In the genomic region with DNA sequence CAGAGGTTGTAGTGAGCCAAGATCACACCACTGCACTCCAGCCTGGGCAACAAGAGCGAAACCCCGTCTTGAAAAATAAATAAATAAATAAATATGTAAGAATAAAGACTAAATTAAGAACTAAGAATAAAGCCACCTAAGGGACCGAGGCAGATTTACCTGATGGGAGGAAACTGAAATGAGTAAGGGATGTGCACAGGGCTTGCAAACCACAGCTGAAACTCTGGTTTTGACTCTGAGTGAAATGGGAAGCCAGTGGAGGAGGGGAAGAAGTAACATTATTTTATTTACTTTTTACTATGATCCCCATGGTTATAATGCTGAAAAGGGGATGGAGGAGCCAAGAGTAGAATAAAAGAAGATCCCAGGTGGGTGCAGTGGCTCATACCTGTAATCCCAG, we compare ENCODE assay signal across 14 cellular contexts.
A peak's percentile ranks its signal among the peaks of the same experiment; 100 is the strongest.
DNase-seq lines count a peak whose midpoint lies in the region; ATAC-seq and TF ChIP-seq lines count a peak whose summit lies in the region.
"Had no signal": no experiment of that assay in that cellular context is flagged by ENCODE, and none has a peak within 500 bp of the region (broad histone marks: within the 10 kb centered on the region; RNA-seq: fewer than 3 reads in every experiment).

No MANE protein-coding gene starts in this region.

- H3K36me3 ChIP-seq in stomach = no peaks in the 10 kb centered on the region
- H3K36me3 ChIP-seq: left ventricle myocardium inferior had no signal

- H3K4me3 ChIP-seq in stomach = no peak overlapping the region
- H3K4me3 ChIP-seq: BLaER1 treated with 17β-estradiol and CSF1 and Interleukin-3, amounts not matched to agents 10 nM and 100 nM; left ventricle myocardium inferior had no signal

- no peaks in the 10 kb centered on the region for H3K9me3 ChIP-seq in stomach
- H3K9me3 ChIP-seq: left ventricle myocardium inferior had no signal

- H3K27ac Mint-ChIP-seq in endothelial cell (ENCODE audit: unreplicated experiment) = no peak overlapping the region
- H3K27ac Mint-ChIP-seq: activated B cell treated with CpG ODN at 0.5 μM for 24 hours had no signal

- intact Hi-C loops in stomach (cut with DNase I; ENCODE audit: low total_unique reads) = no loop called here

- peak; percentile 94 for ATAC-seq in GM18505 (IDR thresholded peaks at IDR 0.05; ENCODE audit: unreplicated experiment)
- ATAC-seq in GM19438 (IDR thresholded peaks at IDR 0.05; ENCODE audit: low read depth, unreplicated experiment) = peak; percentile 83
- ATAC-seq in HG02759 (IDR thresholded peaks at IDR 0.05; ENCODE audit: unreplicated experiment) = peak; percentile 83
- peak; percentile 80 for ATAC-seq in HG03521 (IDR thresholded peaks at IDR 0.05; ENCODE audit: unreplicated experiment)
- ATAC-seq in GM18861 (IDR thresholded peaks at IDR 0.05; ENCODE audit: unreplicated experiment) = no peak

- DNase-seq in stomach (no peak), endothelial cell (ENCODE audit: low spot score) (no peak)
- no peak for DNase-seq in stimulated activated CD4-positive, alpha-beta T cell treated with anti-CD3 and anti-CD28 coated beads, Interleukin-2, amount 100 ng/mL, for 24 hours
- DNase-seq: activated B cell treated with CpG ODN at 0.5 μM for 24 hours, head of caudate nucleus, left ventricle myocardium inferior, NCI-H1436 treated with DMSO at 0.1 percent for 48 hours had no signal

- H3K36me3 Mint-ChIP-seq in endothelial cell (ENCODE audit: low read depth, unreplicated experiment) = no peaks in the 10 kb centered on the region

- 85 to 91% (median 89%) methylated on average over 3 of the region's 3 CpGs for WGBS in stomach, 5 donors

- no peak overlapping the region for H3K27ac ChIP-seq in stomach
- H3K27ac ChIP-seq: BLaER1 treated with 17β-estradiol and CSF1 and Interleukin-3, amounts not matched to agents 10 nM and 100 nM; left ventricle myocardium inferior had no signal

- no peak for TF ChIP-seq CTCF in stomach (IDR thresholded peaks at IDR 0.05)
- no peak for TF ChIP-seq CTCF in endothelial cell (IDR thresholded peaks at IDR 0.05; ENCODE audit: unreplicated experiment)

- TF ChIP-seq EP300 in stomach (IDR thresholded peaks at IDR 0.05) = no peak

- no peaks in the 10 kb centered on the region for H3K27me3 Mint-ChIP-seq in endothelial cell (ENCODE audit: unreplicated experiment)

- H3K4me3 Mint-ChIP-seq in endothelial cell (ENCODE audit: unreplicated experiment) = no peak overlapping the region
- H3K4me3 Mint-ChIP-seq: activated B cell treated with CpG ODN at 0.5 μM for 24 hours, neural crest cell had no signal

- no peaks in the 10 kb centered on the region for H3K4me1 Mint-ChIP-seq in endothelial cell (ENCODE audit: unreplicated experiment)
- H3K4me1 Mint-ChIP-seq: activated B cell treated with CpG ODN at 0.5 μM for 24 hours, neural crest cell had no signal

- TF ChIP-seq POLR2A in GM18505 (IDR thresholded peaks at IDR 0.05; ENCODE audit: borderline replicate concordance, extremely low read depth, insufficient read depth, insufficient read length) (no peak), stomach (IDR thresholded peaks at IDR 0.05) (no peak)

- H3K27me3 ChIP-seq in stomach = no peaks in the 10 kb centered on the region
- H3K27me3 ChIP-seq: BLaER1 treated with 17β-estradiol and CSF1 and Interleukin-3, amounts not matched to agents 10 nM and 100 nM had no signal

- no peaks in the 10 kb centered on the region for H3K9me3 Mint-ChIP-seq in endothelial cell (ENCODE audit: unreplicated experiment)
- H3K9me3 Mint-ChIP-seq: activated B cell treated with CpG ODN at 0.5 μM for 24 hours, neural crest cell had no signal

- peaks cover 0 to 8% (median 4%) of the 10 kb centered on the region in 4 donors for H3K4me1 ChIP-seq in stomach
- H3K4me1 ChIP-seq: BLaER1 treated with 17β-estradiol and CSF1 and Interleukin-3, amounts not matched to agents 10 nM and 100 nM had no signal
